24 cellular contexts compared by ENCODE assay signal in the genomic region with DNA sequence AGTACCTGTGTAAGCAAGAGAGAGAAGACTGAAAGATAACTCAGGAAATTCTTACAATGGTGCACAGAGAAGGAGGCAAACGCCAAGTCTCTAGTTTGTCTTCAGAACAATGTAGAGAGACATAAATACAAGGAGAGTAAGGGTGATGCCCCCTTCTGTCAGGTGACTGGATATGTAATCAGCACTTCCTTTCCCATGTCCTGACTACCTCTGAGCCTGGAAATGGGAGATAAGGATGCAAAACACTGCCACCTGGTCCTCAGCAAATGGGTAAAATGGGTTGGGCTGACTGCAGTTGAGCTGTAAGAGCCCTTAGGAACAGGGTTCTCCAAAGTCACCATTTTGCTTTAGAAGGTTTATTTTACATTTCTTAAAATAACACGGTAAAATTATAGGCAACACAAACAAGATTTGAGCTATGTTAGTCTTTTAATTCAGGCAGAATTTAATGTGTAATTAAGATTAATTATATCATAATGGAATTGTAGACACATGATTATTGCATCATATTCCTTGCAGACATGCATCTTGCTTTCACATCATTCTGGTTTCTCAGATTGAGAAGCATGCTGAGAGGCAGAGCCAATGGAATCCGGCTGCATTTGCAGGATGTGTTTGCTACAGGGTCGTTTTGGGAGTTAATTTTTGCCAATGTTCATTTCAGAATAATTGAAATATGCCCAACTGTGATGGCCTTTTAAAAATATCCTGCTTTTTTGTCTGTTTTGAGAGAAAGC. TPM values are rescaled to one million over a fixed set of nuclear protein-coding genes. Genes with fewer than 3 reads are reported as not detected.
"Had no signal": no experiment of that assay in that cellular context is flagged by ENCODE, and none has a peak within 500 bp of the region (broad histone marks: within the 10 kb centered on the region; RNA-seq: fewer than 3 reads in every experiment).

No MANE protein-coding gene starts in this region.

- H3K36me3 Mint-ChIP-seq: stimulated activated effector memory CD8-positive, alpha-beta T cell treated with anti-CD3 and anti-CD28 coated beads, Interleukin-12 subunit alpha, Interleukin-12 subunit beta, amount 100 ng/mL, for 72 hours had no signal

- DNase-seq: activated CD4-positive, alpha-beta T cell treated with anti-CD3 and anti-CD28 coated beads, Interleukin-2, amount 50 U/mL, for 1 hour; activated CD8-positive, alpha-beta memory T cell treated with anti-CD3 and anti-CD28 coated beads for 24 hours; activated CD8-positive, alpha-beta memory T cell treated with anti-CD3 and anti-CD28 coated beads, Interleukin-2, amount 50 U/mL, for 48 hours; activated effector memory CD4-positive, alpha-beta T cell treated with Interleukin-2 at 50 U/mL for 16 hours; activated naive CD4-positive, alpha-beta T cell treated with anti-CD3 and anti-CD28 coated beads, Interleukin-2, amount 50 U/mL, for 16 hours; activated T-cell treated with anti-CD3 and anti-CD28 coated beads, Interleukin-2, amount 50 U/mL, for 48 hours; esophagus squamous epithelium; midbrain; nucleus accumbens; sigmoid colon; stimulated activated CD4-positive, alpha-beta T cell treated with anti-CD3 and anti-CD28 coated beads, Interleukin-4, amount 100 ng/mL, for 24 hours; stomach; testis; upper lobe of left lung had no signal

- FAIRE-seq: keratinocyte had no signal

- H3K36me3 ChIP-seq: ascending aorta, breast epithelium, esophagus squamous epithelium, sigmoid colon, stomach, upper lobe of left lung had no signal

- H3K4me1 Mint-ChIP-seq: stimulated activated effector memory CD8-positive, alpha-beta T cell treated with anti-CD3 and anti-CD28 coated beads, Interleukin-12 subunit alpha, Interleukin-12 subunit beta, amount 100 ng/mL, for 72 hours had no signal

- ATAC-seq: activated CD4-positive, CD25-positive, alpha-beta regulatory T cell treated with anti-CD3 and anti-CD28 coated beads, Interleukin-2, amount 50 U/mL, for 24 hours; left lobe of liver; stimulated activated effector memory CD8-positive, alpha-beta T cell treated with anti-CD3 and anti-CD28 coated beads, Interleukin-12 subunit alpha, Interleukin-12 subunit beta, amount 100 ng/mL, for 72 hours had no signal

- H3K9me3 Mint-ChIP-seq: stimulated activated effector memory CD8-positive, alpha-beta T cell treated with anti-CD3 and anti-CD28 coated beads, Interleukin-12 subunit alpha, Interleukin-12 subunit beta, amount 100 ng/mL, for 72 hours had no signal

- H3K9me3 ChIP-seq: ascending aorta, breast epithelium, esophagus squamous epithelium, sigmoid colon, testis, upper lobe of left lung had no signal

- H3K4me1 ChIP-seq: ascending aorta, breast epithelium, esophagus squamous epithelium, sigmoid colon, testis, upper lobe of left lung had no signal

- H3K4me3 Mint-ChIP-seq: nephron; stimulated activated effector memory CD8-positive, alpha-beta T cell treated with anti-CD3 and anti-CD28 coated beads, Interleukin-12 subunit alpha, Interleukin-12 subunit beta, amount 100 ng/mL, for 72 hours had no signal

- H3K27ac Mint-ChIP-seq: nephron; stimulated activated effector memory CD8-positive, alpha-beta T cell treated with anti-CD3 and anti-CD28 coated beads, Interleukin-12 subunit alpha, Interleukin-12 subunit beta, amount 100 ng/mL, for 72 hours had no signal

- H3K4me3 ChIP-seq: ascending aorta, breast epithelium, coronary artery, esophagus squamous epithelium, lung, sigmoid colon, stomach, testis, upper lobe of left lung had no signal

- H3K27ac ChIP-seq: ascending aorta, breast epithelium, coronary artery, esophagus squamous epithelium, sigmoid colon, stomach, testis, upper lobe of left lung had no signal

RNA-seq across cellular contexts. Expression of a gene that starts 37.2 kb away (rescaled TPM):
- total RNA-seq: ascending aorta; esophagus squamous epithelium; left lobe of liver; sigmoid colon; T-helper 1 cell treated with Interleukin-12 subunit alpha and Interleukin-12 subunit beta and Interleukin-4 antibody, amounts not matched to agents 30 ng/mL and 1 ng/mL, for 36 hours had no signal
- polyA plus RNA-seq: keratinocyte had no signal
